8 cellular contexts compared by ENCODE assay signal in genomic region chr16:85220125-85220839, GRCh38.
A peak's percentile ranks its signal among the peaks of the same experiment; 100 is the strongest.
DNase-seq lines count a peak whose midpoint lies in the region; ATAC-seq and TF ChIP-seq lines count a peak whose summit lies in the region.

No MANE protein-coding gene starts in this region.

- WGBS in heart left ventricle, 4 donors: 5 to 11% (median 8%) methylated on average over 27 to 31 of the region's 31 CpGs
- 8 to 46% methylated on average over 31 of the region's 31 CpGs for WGBS in sigmoid colon, 2 donors

- H3K27ac ChIP-seq in WERI-Rb-1 (peak overlapping the region; percentile 95), heart left ventricle (peak overlapping the region in 11 of 12 donors; percentile 54 to 82 (median 70)), sigmoid colon (peak overlapping the region; percentile 71 to 83 (median 76))

- intact Hi-C loops in heart left ventricle (cut with DNase I) (loop anchor here in 3 of 10 donors (5.0 to 10.0 kb wide), 4 partner anchors 48 to 103 kb away; no protein-coding TSS in a partner anchor), sigmoid colon (cut with DNase I) (loop anchor here (1.0 kb wide), 2 partner anchors 83 to 105 kb away; no protein-coding TSS in a partner anchor)

- H3K27me3 ChIP-seq in WERI-Rb-1 (ENCODE audit: insufficient read depth, low read depth, severe bottlenecking) (no peaks in the 10 kb centered on the region), heart left ventricle (no peaks in the 10 kb centered on the region), sigmoid colon (no peaks in the 10 kb centered on the region)

- H3K9me3 ChIP-seq in WERI-Rb-1 (ENCODE audit: severe bottlenecking) (no peaks in the 10 kb centered on the region), heart left ventricle (no peaks in the 10 kb centered on the region), sigmoid colon (no peaks in the 10 kb centered on the region)

- TF ChIP-seq POLR2A in heart left ventricle (IDR thresholded peaks at IDR 0.05) (no peak), sigmoid colon (IDR thresholded peaks at IDR 0.05) (no peak)

- H3K4me3 ChIP-seq in WERI-Rb-1 (ENCODE audit: low read depth, low read length) (0 out of 2 replicates have a peak overlapping the region, but pooled peaks have one; percentile 10), heart left ventricle (peak overlapping the region in 10 of 12 donors; percentile 20 to 51 (median 38)), sigmoid colon (peak overlapping the region in 3 of 4 donors; percentile 28 to 38 (median 35))

- ATAC-seq in heart left ventricle: peak; percentile 63 to 89 (median 88)
- no peak for ATAC-seq in HG03342 (IDR thresholded peaks at IDR 0.05; ENCODE audit: unreplicated experiment)
- no peak for ATAC-seq in HG02678 (IDR thresholded peaks at IDR 0.05; ENCODE audit: unreplicated experiment)

- peaks cover 6 to 20% (median 16%) of the 10 kb centered on the region in 12 donors for H3K4me1 ChIP-seq in heart left ventricle
- peaks cover 0 to 25% (median 21%) of the 10 kb centered on the region in 4 donors for H3K4me1 ChIP-seq in sigmoid colon

- TF ChIP-seq EP300 in sigmoid colon (IDR thresholded peaks at IDR 0.05): peak in 1 of 4 donors; percentile 13

- DNase-seq in M059J (ENCODE audit: low read depth): peak; percentile 83
- DNase-seq in WERI-Rb-1: peak; percentile 77
- peak; percentile 77 to 88 (median 86) for DNase-seq in heart left ventricle
- DNase-seq in sigmoid colon: peak; percentile 93
- DNase-seq in OCI-M1 (lab: John Stamatoyannopoulos, UW): no peak
- DNase-seq in stimulated activated naive CD4-positive, alpha-beta T cell (lab: John Stamatoyannopoulos, UW): no peak

- no peak for TF ChIP-seq CTCF in WERI-Rb-1 (IDR thresholded peaks at IDR 0.05; ENCODE audit: low read depth, low read length)
- TF ChIP-seq CTCF in heart left ventricle (IDR thresholded peaks at IDR 0.05): peak in 2 of 12 donors; percentile 23 to 41
- no peak for TF ChIP-seq CTCF in sigmoid colon (IDR thresholded peaks at IDR 0.05)

- H3K36me3 ChIP-seq in WERI-Rb-1: no peaks in the 10 kb centered on the region
- no peaks in the 10 kb centered on the region for H3K36me3 ChIP-seq in heart left ventricle
- no peaks in the 10 kb centered on the region for H3K36me3 ChIP-seq in sigmoid colon

Comparison
In these comparisons a context has a peak if more than half of its experiments do, and no peak if none do; other contexts are left out.
1. DNase-seq: peak in M059J (single experiment), WERI-Rb-1 (single experiment), heart left ventricle (5 of 5) and sigmoid colon (single experiment); none in OCI-M1 (single experiment) and stimulated activated naive CD4-positive, alpha-beta T cell (0 of 6).
2. ATAC-seq: peak in heart left ventricle (4 of 4); none in HG03342 (single experiment) and HG02678 (single experiment).
3. Peak in every context shown above with its lines, with median percentiles within 50 percentile points of each other: H3K27ac ChIP-seq and H3K4me3 ChIP-seq.